In genomic region chr6:125612400-125612846, GRCh38 we compare ENCODE assay signal across 13 cellular contexts.
A peak's percentile ranks its signal among the peaks of the same experiment; 100 is the strongest.
DNase-seq lines count a peak whose midpoint lies in the region; ATAC-seq and TF ChIP-seq lines count a peak whose summit lies in the region.
"Had no signal": no experiment of that assay in that cellular context is flagged by ENCODE, and none has a peak within 500 bp of the region (broad histone marks: within the 10 kb centered on the region; RNA-seq: fewer than 3 reads in every experiment).

No MANE protein-coding gene starts in this region.

- intact Hi-C loops in activated T-helper 1 cell treated with anti-CD3 and anti-CD28 coated beads, Interleukin-12 subunit alpha, Interleukin-12 subunit beta, Interleukin-2, Interleukin-4 antibody, amounts not matched to agents 30 ng/mL and 10 ng/mL and 1 ng/mL, durations not matched to agents 14 hours and 24 hours and 36 hours (cut with micrococcal nuclease), result no loop called here

- H3K36me3 ChIP-seq in brain microvascular endothelial cell (replicated peaks), result no peaks in the 10 kb centered on the region
- H3K36me3 ChIP-seq in mesodermal cell (ENCODE audit: control insufficient read depth, insufficient read depth, low read length), result no peaks in the 10 kb centered on the region
- H3K36me3 ChIP-seq: adrenal gland, spleen had no signal

- no peaks in the 10 kb centered on the region for H3K4me1 Mint-ChIP-seq in activated T-helper 1 cell treated with anti-CD3 and anti-CD28 coated beads, Interleukin-12 subunit alpha, Interleukin-12 subunit beta, Interleukin-2, Interleukin-4 antibody, amounts not matched to agents 30 ng/mL and 10 ng/mL and 1 ng/mL, durations not matched to agents 14 hours and 24 hours and 36 hours (ENCODE audit: low read depth)

- no peak for TF ChIP-seq CTCF in brain microvascular endothelial cell (IDR thresholded peaks at IDR 0.05; ENCODE audit: low read depth, low read length, missing control alignments)

- peaks cover 3% of the 10 kb centered on the region for H3K27me3 Mint-ChIP-seq in activated T-helper 1 cell treated with anti-CD3 and anti-CD28 coated beads, Interleukin-12 subunit alpha, Interleukin-12 subunit beta, Interleukin-2, Interleukin-4 antibody, amounts not matched to agents 30 ng/mL and 10 ng/mL and 1 ng/mL, durations not matched to agents 14 hours and 24 hours and 36 hours (ENCODE audit: insufficient read depth)

- in situ Hi-C loops in brain microvascular endothelial cell (cut with HindIII; ENCODE audit: low pct_ligation_motif_present, low sequenced_read_pairs), result no loop called here

- DNase-seq in DMS153 (lab: John Stamatoyannopoulos, UW) (peak; percentile 51), NCI-H2029 treated with DMSO at 0.1 percent for 48 hours (lab: John Stamatoyannopoulos, UW) (peak; percentile 84), brain microvascular endothelial cell (no peak), kidney tubule cell (ENCODE audit: low spot score) (no peak)
- no peak for DNase-seq in activated T-helper 1 cell treated with anti-CD3 and anti-CD28 coated beads, Interleukin-12 subunit alpha, Interleukin-12 subunit beta, Interleukin-2, Interleukin-4 antibody, amounts not matched to agents 30 ng/mL and 10 ng/mL and 1 ng/mL, durations not matched to agents 14 hours and 24 hours and 36 hours (ENCODE audit: low spot score)
- DNase-seq: Karpas-422, NCI-H524 treated with DMSO at 0.1 percent for 48 hours, SIG-M5, spleen had no signal

- WGBS in mesodermal cell (ENCODE audit: insufficient coverage in 2 of 2), 2 experiments, result 10 to 14% methylated on average over 1 to 2 of the region's 3 CpGs

- H3K27ac Mint-ChIP-seq in activated T-helper 1 cell treated with anti-CD3 and anti-CD28 coated beads, Interleukin-12 subunit alpha, Interleukin-12 subunit beta, Interleukin-2, Interleukin-4 antibody, amounts not matched to agents 30 ng/mL and 10 ng/mL and 1 ng/mL, durations not matched to agents 14 hours and 24 hours and 36 hours, result no peak overlapping the region

- H3K9me3 Mint-ChIP-seq in activated T-helper 1 cell treated with anti-CD3 and anti-CD28 coated beads, Interleukin-12 subunit alpha, Interleukin-12 subunit beta, Interleukin-2, Interleukin-4 antibody, amounts not matched to agents 30 ng/mL and 10 ng/mL and 1 ng/mL, durations not matched to agents 14 hours and 24 hours and 36 hours, result no peaks in the 10 kb centered on the region

- no peak overlapping the region for H3K4me3 ChIP-seq in brain microvascular endothelial cell (ENCODE audit: low read depth, low read length)
- no peak overlapping the region for H3K4me3 ChIP-seq in mesodermal cell (ENCODE audit: extremely low read depth, insufficient read depth, low read length, poor library complexity, severe bottlenecking)
- H3K4me3 ChIP-seq: adrenal gland, spleen had no signal

- H3K4me3 Mint-ChIP-seq in activated T-helper 1 cell treated with anti-CD3 and anti-CD28 coated beads, Interleukin-12 subunit alpha, Interleukin-12 subunit beta, Interleukin-2, Interleukin-4 antibody, amounts not matched to agents 30 ng/mL and 10 ng/mL and 1 ng/mL, durations not matched to agents 14 hours and 24 hours and 36 hours, result no peak overlapping the region

- H3K9me3 ChIP-seq in mesodermal cell (ENCODE audit: control insufficient read depth, low read length), result no peaks in the 10 kb centered on the region
- H3K9me3 ChIP-seq: adrenal gland had no signal

- H3K27me3 ChIP-seq in brain microvascular endothelial cell (replicated peaks), result no peaks in the 10 kb centered on the region
- H3K27me3 ChIP-seq: adrenal gland had no signal

- H3K4me1 ChIP-seq in mesodermal cell (ENCODE audit: control insufficient read depth, insufficient read depth, low read length, poor library complexity, severe bottlenecking), result peaks cover 20% of the 10 kb centered on the region
- H3K4me1 ChIP-seq: adrenal gland, spleen had no signal

- H3K27ac ChIP-seq in brain microvascular endothelial cell (peak overlapping the region; percentile 71), mesodermal cell (ENCODE audit: low read depth, low read length, severe bottlenecking) (peak overlapping the region; percentile 86)
- H3K27ac ChIP-seq: adrenal gland, spleen had no signal

- ATAC-seq in HG02973 (IDR thresholded peaks at IDR 0.05; ENCODE audit: unreplicated experiment) (no peak), HG02870 (IDR thresholded peaks at IDR 0.05; ENCODE audit: unreplicated experiment) (no peak)

- H3K36me3 Mint-ChIP-seq in activated T-helper 1 cell treated with anti-CD3 and anti-CD28 coated beads, Interleukin-12 subunit alpha, Interleukin-12 subunit beta, Interleukin-2, Interleukin-4 antibody, amounts not matched to agents 30 ng/mL and 10 ng/mL and 1 ng/mL, durations not matched to agents 14 hours and 24 hours and 36 hours (ENCODE audit: low read depth), result no peaks in the 10 kb centered on the region

Comparison
In these comparisons a context has a peak if more than half of its experiments do, and no peak if none do; other contexts are left out.
1. DNase-seq: peak in DMS153 (single experiment) and NCI-H2029 treated with DMSO at 0.1 percent for 48 hours (single experiment); none in brain microvascular endothelial cell (single experiment), activated T-helper 1 cell treated with anti-CD3 and anti-CD28 coated beads, Interleukin-12 subunit alpha, Interleukin-12 subunit beta, Interleukin-2, Interleukin-4 antibody, amounts not matched to agents 30 ng/mL and 10 ng/mL and 1 ng/mL, durations not matched to agents 14 hours and 24 hours and 36 hours (single experiment) and kidney tubule cell (single experiment).